9 cellular contexts compared by ENCODE assay signal in genomic region chr5:169670769-169671525, GRCh38. TPM values are rescaled to one million over a fixed set of nuclear protein-coding genes. Genes with fewer than 3 reads are reported as not detected.
DNase-seq lines count a peak whose midpoint lies in the region; ATAC-seq and TF ChIP-seq lines count a peak whose summit lies in the region.
"Had no signal": no experiment of that assay in that cellular context is flagged by ENCODE, and none has a peak within 500 bp of the region (broad histone marks: within the 10 kb centered on the region; RNA-seq: fewer than 3 reads in every experiment).

No MANE protein-coding gene starts in this region.

- DNase-seq in mucosa of descending colon (no peak), ureter (ENCODE audit: low spot score) (no peak), HK-2 (ENCODE audit: unreplicated experiment) (no peak), SIG-M5 treated with dmso at 0.1 percent for 504 hours (lab: John Stamatoyannopoulos, UW; ENCODE audit: unreplicated experiment) (no peak)
- DNase-seq: body of pancreas had no signal

- H3K4me3 ChIP-seq in mucosa of descending colon: no peak overlapping the region
- H3K4me3 ChIP-seq: body of pancreas, lung had no signal

- H3K36me3 ChIP-seq in mucosa of descending colon (ENCODE audit: low read depth): no peaks in the 10 kb centered on the region

- no peaks in the 10 kb centered on the region for H3K4me1 ChIP-seq in mucosa of descending colon (ENCODE audit: low read depth)
- H3K4me1 ChIP-seq: body of pancreas had no signal

- intact Hi-C loops in mucosa of descending colon (cut with DNase I, micrococcal nuclease): no loop called here

- ATAC-seq in GM18868 (IDR thresholded peaks at IDR 0.05; ENCODE audit: unreplicated experiment) (peak; percentile 97), GM21423 (IDR thresholded peaks at IDR 0.05; ENCODE audit: unreplicated experiment) (peak; percentile 97), HG03108 (IDR thresholded peaks at IDR 0.05; ENCODE audit: unreplicated experiment) (peak; percentile 87), mucosa of descending colon (peak; percentile 42)
- ATAC-seq: body of pancreas had no signal

- TF ChIP-seq CTCF in mucosa of descending colon (IDR thresholded peaks at IDR 0.05): no peak

- H3K9me3 ChIP-seq in mucosa of descending colon: no peaks in the 10 kb centered on the region
- H3K9me3 ChIP-seq: body of pancreas had no signal

RNA-seq across cellular contexts. Expression of gene DOCK2, which starts 33.9 kb away (rescaled TPM):
- 10 to 100 TPM in 2 of 3 donors, 1 to 10 TPM in 1; 7.2 to 20.1 (median 18.1) TPM for total RNA-seq in mucosa of descending colon
- 22.4 TPM for total RNA-seq in ureter

Comparison
In these comparisons a context has a peak if more than half of its experiments do, and no peak if none do; other contexts are left out.
1. ATAC-seq: peak in every context shown above with its lines; median percentile 97 in GM18868; 97 in GM21423; 87 in HG03108; 42 in mucosa of descending colon.